In genomic region chr7:139124084-139124914, GRCh38 we compare ENCODE assay signal across 12 cellular contexts. TPM values are rescaled to one million over a fixed set of nuclear protein-coding genes. Genes with fewer than 3 reads are reported as not detected.
DNase-seq lines count a peak whose midpoint lies in the region; ATAC-seq lines count a peak whose summit lies in the region.
"Had no signal": no experiment of that assay in that cellular context is flagged by ENCODE, and none has a peak within 500 bp of the region (broad histone marks: within the 10 kb centered on the region; RNA-seq: fewer than 3 reads in every experiment).

No MANE protein-coding gene starts in this region.

- no peaks in the 10 kb centered on the region for H3K36me3 Mint-ChIP-seq in activated T-cell treated with anti-CD3 and anti-CD28 coated beads, Interleukin-2, amount 50 U/mL, for 4 hours (ENCODE audit: insufficient read depth)

- H3K4me3 Mint-ChIP-seq in activated T-cell treated with anti-CD3 and anti-CD28 coated beads, Interleukin-2, amount 50 U/mL, for 4 hours, result no peak overlapping the region

- H3K9me3 Mint-ChIP-seq in activated T-cell treated with anti-CD3 and anti-CD28 coated beads, Interleukin-2, amount 50 U/mL, for 4 hours, result no peaks in the 10 kb centered on the region

- H3K4me1 Mint-ChIP-seq in activated T-cell treated with anti-CD3 and anti-CD28 coated beads, Interleukin-2, amount 50 U/mL, for 4 hours (ENCODE audit: low read depth), result peaks cover 26% of the 10 kb centered on the region

- no peak for DNase-seq in activated T-cell treated with anti-CD3 and anti-CD28 coated beads, Interleukin-2, amount 50 U/mL, for 4 hours
- no peak for DNase-seq in activated T-cell treated with anti-CD3 and anti-CD28 coated beads, Interleukin-2, amount 50 U/mL, for 1 hour
- DNase-seq in stimulated activated CD8-positive, alpha-beta memory T cell treated with anti-CD3 and anti-CD28 coated beads, Interleukin-4, amount 100 ng/mL, for 48 hours, result peak; percentile 51
- DNase-seq in NCI-H69 (lab: John Stamatoyannopoulos, UW), result no peak
- no peak for DNase-seq in DMS114 treated with DMSO at 0.1 percent for 48 hours (lab: John Stamatoyannopoulos, UW; ENCODE audit: unreplicated experiment)
- no peak for DNase-seq in LoVo (ENCODE audit: low spot score)
- DNase-seq: NCI-H1436 treated with DMSO at 0.1 percent for 48 hours, ovary, PC-9 had no signal

- no peaks in the 10 kb centered on the region for H3K27me3 Mint-ChIP-seq in activated T-cell treated with anti-CD3 and anti-CD28 coated beads, Interleukin-2, amount 50 U/mL, for 4 hours (ENCODE audit: low read depth)

- ATAC-seq in activated T-cell treated with anti-CD3 and anti-CD28 coated beads, Interleukin-2, amount 50 U/mL, for 4 hours, result peak; percentile 88 to 90
- peak; percentile 70 for ATAC-seq in GM21576 (IDR thresholded peaks at IDR 0.05; ENCODE audit: unreplicated experiment)
- ATAC-seq in HG03280 (IDR thresholded peaks at IDR 0.05; ENCODE audit: unreplicated experiment), result peak; percentile 64
- ATAC-seq: left lobe of liver had no signal

RNA-seq across cellular contexts. Expression of gene ZC3HAV1, which starts 14.8 kb away (rescaled TPM):
- 10 to 100 TPM; 78.5 to 93.0 (median 82.4) TPM for total RNA-seq in activated T-cell treated with anti-CD3 and anti-CD28 coated beads, Interleukin-2, amount 50 U/mL, for 4 hours
